9 cellular contexts compared by ENCODE assay signal in the genomic region with DNA sequence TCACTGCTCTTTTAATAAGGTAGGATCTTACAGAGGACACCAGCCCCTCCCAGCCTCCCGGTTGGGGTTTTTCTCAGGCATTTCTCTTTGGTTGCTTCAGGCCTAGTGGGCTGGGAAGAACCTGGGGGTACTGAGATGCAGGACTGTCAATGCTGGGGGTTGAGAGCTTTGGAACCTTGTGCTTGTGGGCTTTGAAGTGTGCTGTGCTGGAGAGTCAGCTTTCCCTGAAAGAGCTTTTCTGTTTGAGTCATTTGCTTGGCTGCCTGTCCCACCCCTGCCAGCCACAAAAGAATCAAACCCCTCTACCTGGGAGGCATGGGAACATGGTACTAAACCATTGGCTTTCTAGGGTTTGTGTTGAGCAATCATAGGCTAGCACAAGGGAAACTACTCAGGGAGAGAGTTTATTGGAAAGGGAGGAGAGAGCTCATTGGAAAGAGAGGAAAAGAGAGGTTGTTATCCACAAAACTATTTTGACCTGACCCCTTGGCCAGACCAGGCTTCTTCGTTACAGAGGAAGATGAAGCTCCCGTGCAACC. TPM values are rescaled to one million over a fixed set of nuclear protein-coding genes. Genes with fewer than 3 reads are reported as not detected.
A peak's percentile ranks its signal among the peaks of the same experiment; 100 is the strongest.
DNase-seq lines count a peak whose midpoint lies in the region; ATAC-seq lines count a peak whose summit lies in the region.
"Had no signal": no experiment of that assay in that cellular context is flagged by ENCODE, and none has a peak within 500 bp of the region (broad histone marks: within the 10 kb centered on the region; RNA-seq: fewer than 3 reads in every experiment).

No MANE protein-coding gene starts in this region.

- H3K4me1 ChIP-seq in BLaER1 (peaks cover 56% of the 10 kb centered on the region), mucosa of stomach (ENCODE audit: control insufficient read depth, insufficient read depth, low read length) (peaks cover 33% of the 10 kb centered on the region)

- no peaks in the 10 kb centered on the region for H3K9me3 ChIP-seq in BLaER1
- no peaks in the 10 kb centered on the region for H3K9me3 ChIP-seq in mucosa of stomach (ENCODE audit: control insufficient read depth, low read length)

- H4K20me1 ChIP-seq in BLaER1 = peaks cover 52% of the 10 kb centered on the region

- ATAC-seq in HG03045 (IDR thresholded peaks at IDR 0.05; ENCODE audit: unreplicated experiment) (no peak), GM21786 (IDR thresholded peaks at IDR 0.05; ENCODE audit: unreplicated experiment) (no peak), GM18867 (IDR thresholded peaks at IDR 0.05; ENCODE audit: unreplicated experiment) (no peak)

- DNase-seq in Jurkat, Clone E6-1 (ENCODE audit: low read depth, low spot score) = no peak
- no peak for DNase-seq in caudate nucleus (lab: John Stamatoyannopoulos, UW)
- DNase-seq in amniotic stem cell (lab: John Stamatoyannopoulos, UW) = no peak
- DNase-seq: stimulated activated naive CD4-positive, alpha-beta T cell treated with Interleukin-2 at 50 U/mL for 16 hours had no signal

- H3K9ac ChIP-seq in BLaER1 (peak overlapping the region; percentile 97), mucosa of stomach (ENCODE audit: low read length) (peak overlapping the region; percentile 51)

- H3K27me3 ChIP-seq in BLaER1 = no peaks in the 10 kb centered on the region
- H3K27me3 ChIP-seq in mucosa of stomach (ENCODE audit: control insufficient read depth, insufficient read depth, low read length) = no peaks in the 10 kb centered on the region

- peaks cover 52% of the 10 kb centered on the region for H3K36me3 ChIP-seq in BLaER1
- no peaks in the 10 kb centered on the region for H3K36me3 ChIP-seq in mucosa of stomach (ENCODE audit: control insufficient read depth, insufficient read depth, low read length)

- H3K27ac ChIP-seq in BLaER1 = peak overlapping the region; percentile 93
- peak overlapping the region; percentile 58 for H3K27ac ChIP-seq in caudate nucleus (ENCODE audit: low read depth, low read length)

- H3K4me3 ChIP-seq in BLaER1 (peak overlapping the region; percentile 95), mucosa of stomach (ENCODE audit: low read length) (no peak overlapping the region)
- H3K4me3 ChIP-seq in Jurkat, Clone E6-1 (ENCODE audit: low read length) = peak overlapping the region; percentile 97

- peak overlapping the region; percentile 97 for H3K4me2 ChIP-seq in BLaER1

RNA-seq across cellular contexts. Expression of a gene that starts 1.4 kb away (rescaled TPM):
- polyA plus RNA-seq in Jurkat, Clone E6-1 (2012; ENCODE audit: insufficient read depth, insufficient read length) = 150 TPM

RNA-seq across cellular contexts. Expression of a gene that starts 18.4 kb away (rescaled TPM):
- polyA plus RNA-seq in Jurkat, Clone E6-1 (2012; ENCODE audit: insufficient read depth, insufficient read length) = not detected
